13 cellular contexts compared by ENCODE assay signal in genomic region chr21:31181089-31181757, GRCh38.
DNase-seq lines count a peak whose midpoint lies in the region; ATAC-seq and TF ChIP-seq lines count a peak whose summit lies in the region.
"Had no signal": no experiment of that assay in that cellular context is flagged by ENCODE, and none has a peak within 500 bp of the region (broad histone marks: within the 10 kb centered on the region; RNA-seq: fewer than 3 reads in every experiment).

No MANE protein-coding gene starts in this region.

- TF ChIP-seq CTCF in smooth muscle cell (IDR thresholded peaks at IDR 0.05; ENCODE audit: borderline replicate concordance, insufficient read depth, poor library complexity, severe bottlenecking), result no peak

- H3K9me3 ChIP-seq in naive thymus-derived CD4-positive, alpha-beta T cell (ENCODE audit: control insufficient read depth in 2 of 3, low read length in 3 of 3), result no peaks in the 10 kb centered on the region
- no peaks in the 10 kb centered on the region for H3K9me3 ChIP-seq in smooth muscle cell (replicated peaks; ENCODE audit: low read depth)
- H3K9me3 ChIP-seq: gastroesophageal sphincter, left ventricle myocardium inferior, ovary had no signal

- H3K4me1 ChIP-seq in naive thymus-derived CD4-positive, alpha-beta T cell (ENCODE audit: control insufficient read depth in 2 of 2, insufficient read depth in 2 of 2, low read length in 2 of 2), result peaks cover 9 to 66% of the 10 kb centered on the region in 2 donors
- no peaks in the 10 kb centered on the region for H3K4me1 ChIP-seq in smooth muscle cell (ENCODE audit: low read depth)
- H3K4me1 ChIP-seq: gastroesophageal sphincter, left ventricle myocardium inferior had no signal

- H3K36me3 ChIP-seq in naive thymus-derived CD4-positive, alpha-beta T cell (ENCODE audit: control insufficient read depth in 2 of 3, insufficient read depth in 3 of 3, low read length in 3 of 3), result no peaks in the 10 kb centered on the region
- no peaks in the 10 kb centered on the region for H3K36me3 ChIP-seq in smooth muscle cell (ENCODE audit: low read depth)
- H3K36me3 ChIP-seq: gastroesophageal sphincter, left ventricle myocardium inferior, ovary had no signal

- H3K9ac ChIP-seq in smooth muscle cell (ENCODE audit: low read depth), result no peak overlapping the region

- peak; percentile 57 for DNase-seq in activated CD4-positive, alpha-beta T cell treated with anti-CD3 and anti-CD28 coated beads for 36 hours
- no peak for DNase-seq in activated CD4-positive, alpha-beta T cell treated with anti-CD3 and anti-CD28 coated beads, Interleukin-2, amount 50 U/mL, for 4 hours
- DNase-seq in T follicular helper cell (ENCODE audit: low read depth), result peak; percentile 40
- no peak for DNase-seq in activated T-helper 1 cell treated with anti-CD3 and anti-CD28 coated beads, Interleukin-12 subunit alpha, Interleukin-12 subunit beta, Interleukin-2, Interleukin-4 antibody, amounts not matched to agents 30 ng/mL and 10 ng/mL and 1 ng/mL, durations not matched to agents 14 hours and 24 hours and 36 hours (ENCODE audit: low spot score)
- DNase-seq in naive thymus-derived CD4-positive, alpha-beta T cell, result peak in 7 of 9 donors; percentile 44 to 78 (median 69)
- DNase-seq in smooth muscle cell (lab: John Stamatoyannopoulos, UW; ENCODE audit: unreplicated experiment), result no peak
- DNase-seq: 8988T, left ventricle myocardium inferior, NCI-H524 treated with DMSO at 0.1 percent for 48 hours, ovary had no signal

- peak overlapping the region; percentile 79 for H3K27ac ChIP-seq in naive thymus-derived CD4-positive, alpha-beta T cell (ENCODE audit: low read depth, low read length)
- H3K27ac ChIP-seq in smooth muscle cell (ENCODE audit: low read depth), result no peak overlapping the region
- H3K27ac ChIP-seq: gastroesophageal sphincter, left ventricle myocardium inferior, ovary had no signal

- no peaks in the 10 kb centered on the region for H3K27me3 Mint-ChIP-seq in activated CD4-positive, alpha-beta T cell treated with anti-CD3 and anti-CD28 coated beads for 36 hours
- no peaks in the 10 kb centered on the region for H3K27me3 Mint-ChIP-seq in activated T-helper 1 cell treated with anti-CD3 and anti-CD28 coated beads, Interleukin-12 subunit alpha, Interleukin-12 subunit beta, Interleukin-2, Interleukin-4 antibody, amounts not matched to agents 30 ng/mL and 10 ng/mL and 1 ng/mL, durations not matched to agents 14 hours and 24 hours and 36 hours (ENCODE audit: insufficient read depth)
- H3K27me3 Mint-ChIP-seq in naive thymus-derived CD4-positive, alpha-beta T cell, result no peaks in the 10 kb centered on the region

- H3F3A ChIP-seq in smooth muscle cell (ENCODE audit: low read depth), result peaks cover 2% of the 10 kb centered on the region

- no peaks in the 10 kb centered on the region for H3K9me3 Mint-ChIP-seq in activated CD4-positive, alpha-beta T cell treated with anti-CD3 and anti-CD28 coated beads for 36 hours (ENCODE audit: low read depth)
- peaks cover 3% of the 10 kb centered on the region for H3K9me3 Mint-ChIP-seq in activated T-helper 1 cell treated with anti-CD3 and anti-CD28 coated beads, Interleukin-12 subunit alpha, Interleukin-12 subunit beta, Interleukin-2, Interleukin-4 antibody, amounts not matched to agents 30 ng/mL and 10 ng/mL and 1 ng/mL, durations not matched to agents 14 hours and 24 hours and 36 hours
- H3K9me3 Mint-ChIP-seq in naive thymus-derived CD4-positive, alpha-beta T cell, result peaks cover 0 to 2% (median 0%) of the 10 kb centered on the region in 11 donors

- ATAC-seq in activated CD4-positive, alpha-beta T cell treated with anti-CD3 and anti-CD28 coated beads for 36 hours, result peak; percentile 1
- peak; percentile 63 for ATAC-seq in naive thymus-derived CD4-positive, alpha-beta T cell
- ATAC-seq in HG02973 (IDR thresholded peaks at IDR 0.05; ENCODE audit: unreplicated experiment) (no peak), GM19324 (IDR thresholded peaks at IDR 0.05; ENCODE audit: low FRiP score, unreplicated experiment) (no peak)
- ATAC-seq: gastroesophageal sphincter had no signal

- peak overlapping the region; percentile 91 for H3K4me3 Mint-ChIP-seq in activated CD4-positive, alpha-beta T cell treated with anti-CD3 and anti-CD28 coated beads for 36 hours
- peak overlapping the region; percentile 92 for H3K4me3 Mint-ChIP-seq in activated T-helper 1 cell treated with anti-CD3 and anti-CD28 coated beads, Interleukin-12 subunit alpha, Interleukin-12 subunit beta, Interleukin-2, Interleukin-4 antibody, amounts not matched to agents 30 ng/mL and 10 ng/mL and 1 ng/mL, durations not matched to agents 14 hours and 24 hours and 36 hours
- peak overlapping the region; percentile 82 to 100 (median 87) for H3K4me3 Mint-ChIP-seq in naive thymus-derived CD4-positive, alpha-beta T cell

- POLR2A ChIA-PET in activated CD4-positive, alpha-beta T cell treated with anti-CD3 and anti-CD28 coated beads for 36 hours (lab: Charles Lee), result interaction anchor here (0.6 to 2.4 kb wide), 3 partner anchors 10 to 146 kb away, joined by 3 to 9 read pairs (median 6); no protein-coding TSS in a partner anchor
- POLR2A ChIA-PET in naive thymus-derived CD4-positive, alpha-beta T cell (lab: Charles Lee), result interaction anchor here (0.6 to 21.5 kb wide), 19 partner anchors 8 to 1420 kb away, joined by 3 to 332 read pairs (median 7); no protein-coding TSS in a partner anchor

- H3K79me2 ChIP-seq in smooth muscle cell (ENCODE audit: low read depth), result no peaks in the 10 kb centered on the region

- H3K36me3 Mint-ChIP-seq in activated CD4-positive, alpha-beta T cell treated with anti-CD3 and anti-CD28 coated beads for 36 hours (ENCODE audit: low read depth), result peaks cover 56% of the 10 kb centered on the region
- H3K36me3 Mint-ChIP-seq in activated T-helper 1 cell treated with anti-CD3 and anti-CD28 coated beads, Interleukin-12 subunit alpha, Interleukin-12 subunit beta, Interleukin-2, Interleukin-4 antibody, amounts not matched to agents 30 ng/mL and 10 ng/mL and 1 ng/mL, durations not matched to agents 14 hours and 24 hours and 36 hours (ENCODE audit: low read depth), result peaks cover 61% of the 10 kb centered on the region
- peaks cover 0 to 43% (median 18%) of the 10 kb centered on the region in 5 donors for H3K36me3 Mint-ChIP-seq in naive thymus-derived CD4-positive, alpha-beta T cell

- no peak overlapping the region for H2AFZ ChIP-seq in smooth muscle cell (ENCODE audit: low read depth)

- H4K20me1 ChIP-seq in smooth muscle cell (ENCODE audit: low read depth), result no peaks in the 10 kb centered on the region

- 97% methylated on average over 12 of the region's 12 CpGs for WGBS in smooth muscle cell (ENCODE audit: low lambda C conversion rate)

- peak overlapping the region; percentile 99 for H3K27ac Mint-ChIP-seq in activated CD4-positive, alpha-beta T cell treated with anti-CD3 and anti-CD28 coated beads for 36 hours
- peak overlapping the region; percentile 98 for H3K27ac Mint-ChIP-seq in activated T-helper 1 cell treated with anti-CD3 and anti-CD28 coated beads, Interleukin-12 subunit alpha, Interleukin-12 subunit beta, Interleukin-2, Interleukin-4 antibody, amounts not matched to agents 30 ng/mL and 10 ng/mL and 1 ng/mL, durations not matched to agents 14 hours and 24 hours and 36 hours
- H3K27ac Mint-ChIP-seq in naive thymus-derived CD4-positive, alpha-beta T cell, result peak overlapping the region; percentile 96 to 100 (median 99)

- no peaks in the 10 kb centered on the region for H3K27me3 ChIP-seq in naive thymus-derived CD4-positive, alpha-beta T cell (ENCODE audit: control insufficient read depth in 2 of 2, insufficient read depth in 2 of 2, low read length in 2 of 2)
- no peaks in the 10 kb centered on the region for H3K27me3 ChIP-seq in smooth muscle cell (ENCODE audit: low read depth)
- H3K27me3 ChIP-seq: gastroesophageal sphincter, ovary had no signal

- CTCF ChIA-PET in activated CD4-positive, alpha-beta T cell treated with anti-CD3 and anti-CD28 coated beads for 36 hours (lab: Charles Lee), result interaction anchor here (0.6 to 4.1 kb wide), 21 partner anchors 10 to 424 kb away, joined by 3 to 33 read pairs (median 5); no protein-coding TSS in a partner anchor
- CTCF ChIA-PET in naive thymus-derived CD4-positive, alpha-beta T cell (lab: Charles Lee), result interaction anchor here (0.6 to 6.9 kb wide), 28 partner anchors 9 to 1216 kb away, joined by 3 to 106 read pairs (median 8); no protein-coding TSS in a partner anchor

- intact Hi-C loops in activated CD4-positive, alpha-beta T cell treated with anti-CD3 and anti-CD28 coated beads for 36 hours (cut with DNase I, micrococcal nuclease), result loop anchor here (1.0 to 5.0 kb wide), 5 partner anchors 14 to 476 kb away; partner anchors contain the start of genes KRTAP21-3 (in 1 of the 2) and SOD1 (in 1 of the 2)
- intact Hi-C loops in activated T-helper 1 cell treated with anti-CD3 and anti-CD28 coated beads, Interleukin-12 subunit alpha, Interleukin-12 subunit beta, Interleukin-2, Interleukin-4 antibody, amounts not matched to agents 30 ng/mL and 10 ng/mL and 1 ng/mL, durations not matched to agents 14 hours and 24 hours and 36 hours (cut with micrococcal nuclease), result loop anchor here (2.0 to 5.0 kb wide), 5 partner anchors 14 to 551 kb away; partner anchors contain the start of genes KRTAP21-3, SCAF4 and SOD1
- intact Hi-C loops in naive thymus-derived CD4-positive, alpha-beta T cell (cut with micrococcal nuclease), result loop anchor here (1.0 to 10.0 kb wide), 11 partner anchors 8 to 1886 kb away; partner anchors contain the start of genes BACH1 (in 1 of the 2), SCAF4 (in 1 of the 2), SOD1 (in 1 of the 2) and URB1 (in 1 of the 2)

- peak overlapping the region; percentile 46 for H3K4me3 ChIP-seq in naive thymus-derived CD4-positive, alpha-beta T cell (ENCODE audit: low read length)
- no peak overlapping the region for H3K4me3 ChIP-seq in smooth muscle cell
- H3K4me3 ChIP-seq: gastroesophageal sphincter, left ventricle myocardium inferior, ovary had no signal

- H3K4me1 Mint-ChIP-seq in activated CD4-positive, alpha-beta T cell treated with anti-CD3 and anti-CD28 coated beads for 36 hours, result peaks cover 75% of the 10 kb centered on the region
- H3K4me1 Mint-ChIP-seq in activated T-helper 1 cell treated with anti-CD3 and anti-CD28 coated beads, Interleukin-12 subunit alpha, Interleukin-12 subunit beta, Interleukin-2, Interleukin-4 antibody, amounts not matched to agents 30 ng/mL and 10 ng/mL and 1 ng/mL, durations not matched to agents 14 hours and 24 hours and 36 hours (ENCODE audit: low read depth), result peaks cover 69% of the 10 kb centered on the region
- peaks cover 41 to 84% (median 72%) of the 10 kb centered on the region in 7 donors for H3K4me1 Mint-ChIP-seq in naive thymus-derived CD4-positive, alpha-beta T cell

- no peak overlapping the region for H3K4me2 ChIP-seq in smooth muscle cell

Comparison
In these comparisons a context has a peak if more than half of its experiments do, and no peak if none do; other contexts are left out.
1. DNase-seq: peak in activated CD4-positive, alpha-beta T cell treated with anti-CD3 and anti-CD28 coated beads for 36 hours (single experiment), T follicular helper cell (single experiment) and naive thymus-derived CD4-positive, alpha-beta T cell (7 of 9); none in activated CD4-positive, alpha-beta T cell treated with anti-CD3 and anti-CD28 coated beads, Interleukin-2, amount 50 U/mL, for 4 hours (0 of 2), activated T-helper 1 cell treated with anti-CD3 and anti-CD28 coated beads, Interleukin-12 subunit alpha, Interleukin-12 subunit beta, Interleukin-2, Interleukin-4 antibody, amounts not matched to agents 30 ng/mL and 10 ng/mL and 1 ng/mL, durations not matched to agents 14 hours and 24 hours and 36 hours (single experiment) and smooth muscle cell (single experiment).
2. ATAC-seq: peak in activated CD4-positive, alpha-beta T cell treated with anti-CD3 and anti-CD28 coated beads for 36 hours (single experiment) and naive thymus-derived CD4-positive, alpha-beta T cell (single experiment); none in HG02973 (single experiment) and GM19324 (single experiment).
3. Peak in every context shown above with its lines, with median percentiles within 50 percentile points of each other: H3K27ac Mint-ChIP-seq and H3K4me3 Mint-ChIP-seq.